Comparison of ENCODE assay signal across 1 cellular context in genomic region chr17:79993390-79994221, GRCh38.
TF ChIP-seq lines count a peak whose summit lies in the region.

No MANE protein-coding gene starts in this region.

TF ChIP-seq in HepG2, 621 proteins besides CTCF, POLR2A, EP300 and RAD21 (continued from another document and continues in another):
- TF ChIP-seq FOXO4 (CRISPR knock-in tag; conservative IDR thresholded peaks at IDR 0.05) (no peak), TAF15 (IDR thresholded peaks at IDR 0.05; ENCODE audit: low read depth, low read length, poor library complexity, severe bottlenecking) (peak; percentile 37), SP140L (CRISPR knock-in tag; IDR thresholded peaks at IDR 0.05; ENCODE audit: borderline replicate concordance) (peak; percentile 60; the same call in 1 of the 2 replicates), SIX4 (CRISPR knock-in tag; IDR thresholded peaks at IDR 0.05) (peak; percentile 94), KAT7 (CRISPR knock-in tag; IDR thresholded peaks at IDR 0.05; ENCODE audit: borderline replicate concordance) (peak; percentile 78; the same call in 1 of the 2 replicates), HDAC6 (IDR thresholded peaks at IDR 0.05; ENCODE audit: low read depth, low read length) (no peak), ZNF142 (CRISPR knock-in tag; IDR thresholded peaks at IDR 0.05) (peak; percentile 85), NCOA5 (CRISPR knock-in tag; IDR thresholded peaks at IDR 0.05) (0 out of 2 replicates have a peak, but pooled peaks have one; percentile 25), ZNF709 (CRISPR knock-in tag; IDR thresholded peaks at IDR 0.05) (peak; percentile 69), TEAD3 (CRISPR knock-in tag; optimal IDR thresholded peaks at IDR 0.05; ENCODE audit: borderline replicate concordance) (peak; percentile 81), CBFB (CRISPR knock-in tag; IDR thresholded peaks at IDR 0.05) (peak; percentile 96), SNRNP70 (IDR thresholded peaks at IDR 0.05; ENCODE audit: low read depth, low read length) (no peak), ATF1 (CRISPR knock-in tag; IDR thresholded peaks at IDR 0.05) (no peak), ZFP62 (CRISPR knock-in tag; IDR thresholded peaks at IDR 0.05) (0 out of 2 replicates have a peak, but pooled peaks have one; percentile 71), MED8 (CRISPR knock-in tag; IDR thresholded peaks at IDR 0.05; ENCODE audit: insufficient replicate concordance) (peak; percentile 91), DPF2 (CRISPR knock-in tag; IDR thresholded peaks at IDR 0.05; ENCODE audit: borderline replicate concordance, low read depth) (peak; percentile 91; the same call in 1 of the 2 replicates), ZNF670 (CRISPR knock-in tag; IDR thresholded peaks at IDR 0.05; ENCODE audit: borderline replicate concordance) (peak; percentile 89; the same call in 1 of the 2 replicates), PRPF4 (IDR thresholded peaks at IDR 0.05; ENCODE audit: low read depth, low read length, poor library complexity, severe bottlenecking) (no peak), ZNF101 (CRISPR knock-in tag; IDR thresholded peaks at IDR 0.05; ENCODE audit: borderline replicate concordance, low read depth) (no peak), TCF7 (IDR thresholded peaks at IDR 0.05; ENCODE audit: low read depth) (peak; percentile 67; the same call in 1 of the 2 replicates), ZNF230 (CRISPR knock-in tag; IDR thresholded peaks at IDR 0.05) (peak; percentile 83; the same call in 1 of the 2 replicates), FUBP1 (CRISPR knock-in tag; IDR thresholded peaks at IDR 0.05; ENCODE audit: borderline replicate concordance) (peak; percentile 25; the same call in 1 of the 2 replicates), ZSCAN29 (CRISPR knock-in tag; conservative IDR thresholded peaks at IDR 0.05) (peak; percentile 99), SP2 (CRISPR knock-in tag; IDR thresholded peaks at IDR 0.05) (no peak), XBP1 (CRISPR knock-in tag; IDR thresholded peaks at IDR 0.05) (peak; percentile 92), CBX1 (IDR thresholded peaks at IDR 0.05; ENCODE audit: low read depth) (peak; percentile 71), ZNF224 (CRISPR knock-in tag; IDR thresholded peaks at IDR 0.05) (peak; percentile 96), RBFOX2 (IDR thresholded peaks at IDR 0.05; ENCODE audit: low read depth, low read length) (peak; percentile 73; the same call in 1 of the 2 replicates), ZNF724P (CRISPR knock-in tag; IDR thresholded peaks at IDR 0.05; ENCODE audit: borderline replicate concordance) (peak; percentile 75), FOXA3 (CRISPR knock-in tag; IDR thresholded peaks at IDR 0.05) (peak; percentile 95), ZFP37 (CRISPR knock-in tag; IDR thresholded peaks at IDR 0.05; ENCODE audit: borderline replicate concordance) (peak; percentile 90; the same call in 1 of the 2 replicates), ZNF878 (CRISPR knock-in tag; IDR thresholded peaks at IDR 0.05) (peak; percentile 97), ZNF879 (CRISPR knock-in tag; IDR thresholded peaks at IDR 0.05) (0 out of 2 replicates have a peak, but pooled peaks have one; percentile 84), PHF8 (CRISPR knock-in tag; IDR thresholded peaks at IDR 0.05) (peak; percentile 62), JUNB (CRISPR knock-in tag; IDR thresholded peaks at IDR 0.05; ENCODE audit: borderline replicate concordance) (no peak), KLF9 (CRISPR knock-in tag; IDR thresholded peaks at IDR 0.05; ENCODE audit: low read depth) (peak; percentile 63; the same call in 1 of the 2 replicates), ZKSCAN1 (IDR thresholded peaks at IDR 0.05; ENCODE audit: low read length) (peak; percentile 51; the same call in 1 of the 2 replicates), PPARG (CRISPR knock-in tag; conservative IDR thresholded peaks at IDR 0.05) (peak; percentile 75), ZNF335 (CRISPR knock-in tag; IDR thresholded peaks at IDR 0.05) (peak; percentile 87; the same call in 1 of the 2 replicates), SALL2 (CRISPR knock-in tag; IDR thresholded peaks at IDR 0.05) (peak; percentile 99), DR1 (CRISPR knock-in tag; IDR thresholded peaks at IDR 0.05) (no peak), ZBTB7A (CRISPR knock-in tag; IDR thresholded peaks at IDR 0.05) (peak; percentile 100), ZSCAN31 (CRISPR knock-in tag; IDR thresholded peaks at IDR 0.05; ENCODE audit: low read depth) (peak; percentile 67; the same call in 1 of the 2 replicates)
- TF ChIP-seq, protein P1, sequence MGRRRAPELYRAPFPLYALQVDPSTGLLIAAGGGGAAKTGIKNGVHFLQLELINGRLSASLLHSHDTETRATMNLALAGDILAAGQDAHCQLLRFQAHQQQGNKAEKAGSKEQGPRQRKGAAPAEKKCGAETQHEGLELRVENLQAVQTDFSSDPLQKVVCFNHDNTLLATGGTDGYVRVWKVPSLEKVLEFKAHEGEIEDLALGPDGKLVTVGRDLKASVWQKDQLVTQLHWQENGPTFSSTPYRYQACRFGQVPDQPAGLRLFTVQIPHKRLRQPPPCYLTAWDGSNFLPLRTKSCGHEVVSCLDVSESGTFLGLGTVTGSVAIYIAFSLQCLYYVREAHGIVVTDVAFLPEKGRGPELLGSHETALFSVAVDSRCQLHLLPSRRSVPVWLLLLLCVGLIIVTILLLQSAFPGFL (CRISPR knock-in tag; IDR thresholded peaks at IDR 0.05), result no peak
- TF ChIP-seq, protein P2, sequence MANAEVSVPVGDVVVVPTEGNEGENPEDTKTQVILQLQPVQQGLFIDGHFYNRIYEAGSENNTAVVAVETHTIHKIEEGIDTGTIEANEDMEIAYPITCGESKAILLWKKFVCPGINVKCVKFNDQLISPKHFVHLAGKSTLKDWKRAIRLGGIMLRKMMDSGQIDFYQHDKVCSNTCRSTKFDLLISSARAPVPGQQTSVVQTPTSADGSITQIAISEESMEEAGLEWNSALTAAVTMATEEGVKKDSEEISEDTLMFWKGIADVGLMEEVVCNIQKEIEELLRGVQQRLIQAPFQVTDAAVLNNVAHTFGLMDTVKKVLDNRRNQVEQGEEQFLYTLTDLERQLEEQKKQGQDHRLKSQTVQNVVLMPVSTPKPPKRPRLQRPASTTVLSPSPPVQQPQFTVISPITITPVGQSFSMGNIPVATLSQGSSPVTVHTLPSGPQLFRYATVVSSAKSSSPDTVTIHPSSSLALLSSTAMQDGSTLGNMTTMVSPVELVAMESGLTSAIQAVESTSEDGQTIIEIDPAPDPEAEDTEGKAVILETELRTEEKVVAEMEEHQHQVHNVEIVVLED (CRISPR knock-in tag; IDR thresholded peaks at IDR 0.05; ENCODE audit: borderline replicate concordance), result peak; percentile 83
- TF ChIP-seq, protein P3, sequence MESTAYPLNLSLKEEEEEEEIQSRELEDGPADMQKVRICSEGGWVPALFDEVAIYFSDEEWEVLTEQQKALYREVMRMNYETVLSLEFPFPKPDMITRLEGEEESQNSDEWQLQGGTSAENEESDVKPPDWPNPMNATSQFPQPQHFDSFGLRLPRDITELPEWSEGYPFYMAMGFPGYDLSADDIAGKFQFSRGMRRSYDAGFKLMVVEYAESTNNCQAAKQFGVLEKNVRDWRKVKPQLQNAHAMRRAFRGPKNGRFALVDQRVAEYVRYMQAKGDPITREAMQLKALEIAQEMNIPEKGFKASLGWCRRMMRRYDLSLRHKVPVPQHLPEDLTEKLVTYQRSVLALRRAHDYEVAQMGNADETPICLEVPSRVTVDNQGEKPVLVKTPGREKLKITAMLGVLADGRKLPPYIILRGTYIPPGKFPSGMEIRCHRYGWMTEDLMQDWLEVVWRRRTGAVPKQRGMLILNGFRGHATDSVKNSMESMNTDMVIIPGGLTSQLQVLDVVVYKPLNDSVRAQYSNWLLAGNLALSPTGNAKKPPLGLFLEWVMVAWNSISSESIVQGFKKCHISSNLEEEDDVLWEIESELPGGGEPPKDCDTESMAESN (CRISPR knock-in tag; conservative IDR thresholded peaks at IDR 0.05), result peak; percentile 94
- TF ChIP-seq, protein P4, sequence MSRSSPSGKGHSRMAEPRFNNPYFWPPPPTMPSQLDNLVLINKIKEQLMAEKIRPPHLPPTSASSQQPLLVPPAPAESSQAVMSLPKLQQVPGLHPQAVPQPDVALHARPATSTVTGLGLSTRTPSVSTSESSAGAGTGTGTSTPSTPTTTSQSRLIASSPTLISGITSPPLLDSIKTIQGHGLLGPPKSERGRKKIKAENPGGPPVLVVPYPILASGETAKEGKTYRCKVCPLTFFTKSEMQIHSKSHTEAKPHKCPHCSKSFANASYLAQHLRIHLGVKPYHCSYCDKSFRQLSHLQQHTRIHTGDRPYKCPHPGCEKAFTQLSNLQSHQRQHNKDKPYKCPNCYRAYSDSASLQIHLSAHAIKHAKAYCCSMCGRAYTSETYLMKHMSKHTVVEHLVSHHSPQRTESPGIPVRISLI (CRISPR knock-in tag; IDR thresholded peaks at IDR 0.05; ENCODE audit: borderline replicate concordance), result peak; percentile 75; the same call in 1 of the 2 replicates
- TF ChIP-seq, protein P5, sequence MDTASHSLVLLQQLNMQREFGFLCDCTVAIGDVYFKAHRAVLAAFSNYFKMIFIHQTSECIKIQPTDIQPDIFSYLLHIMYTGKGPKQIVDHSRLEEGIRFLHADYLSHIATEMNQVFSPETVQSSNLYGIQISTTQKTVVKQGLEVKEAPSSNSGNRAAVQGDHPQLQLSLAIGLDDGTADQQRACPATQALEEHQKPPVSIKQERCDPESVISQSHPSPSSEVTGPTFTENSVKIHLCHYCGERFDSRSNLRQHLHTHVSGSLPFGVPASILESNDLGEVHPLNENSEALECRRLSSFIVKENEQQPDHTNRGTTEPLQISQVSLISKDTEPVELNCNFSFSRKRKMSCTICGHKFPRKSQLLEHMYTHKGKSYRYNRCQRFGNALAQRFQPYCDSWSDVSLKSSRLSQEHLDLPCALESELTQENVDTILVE (CRISPR knock-in tag; IDR thresholded peaks at IDR 0.05), result peak; percentile 98
- TF ChIP-seq, protein P6, sequence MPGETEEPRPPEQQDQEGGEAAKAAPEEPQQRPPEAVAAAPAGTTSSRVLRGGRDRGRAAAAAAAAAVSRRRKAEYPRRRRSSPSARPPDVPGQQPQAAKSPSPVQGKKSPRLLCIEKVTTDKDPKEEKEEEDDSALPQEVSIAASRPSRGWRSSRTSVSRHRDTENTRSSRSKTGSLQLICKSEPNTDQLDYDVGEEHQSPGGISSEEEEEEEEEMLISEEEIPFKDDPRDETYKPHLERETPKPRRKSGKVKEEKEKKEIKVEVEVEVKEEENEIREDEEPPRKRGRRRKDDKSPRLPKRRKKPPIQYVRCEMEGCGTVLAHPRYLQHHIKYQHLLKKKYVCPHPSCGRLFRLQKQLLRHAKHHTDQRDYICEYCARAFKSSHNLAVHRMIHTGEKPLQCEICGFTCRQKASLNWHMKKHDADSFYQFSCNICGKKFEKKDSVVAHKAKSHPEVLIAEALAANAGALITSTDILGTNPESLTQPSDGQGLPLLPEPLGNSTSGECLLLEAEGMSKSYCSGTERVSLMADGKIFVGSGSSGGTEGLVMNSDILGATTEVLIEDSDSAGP (CRISPR knock-in tag; IDR thresholded peaks at IDR 0.05; ENCODE audit: borderline replicate concordance), result peak; percentile 92
